8 cellular contexts compared by ENCODE assay signal in genomic region chr17:30726734-30727133, GRCh38.
DNase-seq lines count a peak whose midpoint lies in the region; ATAC-seq and TF ChIP-seq lines count a peak whose summit lies in the region.
"Not testable (repeated sequence)": the region's sequence is repeated elsewhere in the genome, so short reads cannot be mapped to it uniquely, and the experiment has no call there.

No MANE protein-coding gene starts in this region.

- H3K27me3 Mint-ChIP-seq in activated T-cell treated with anti-CD3 and anti-CD28 coated beads, Interleukin-2, amount 50 U/mL, for 24 hours; chondrocyte (ENCODE audit: low read depth); nephron progenitor cell (ENCODE audit: low read depth, poor library complexity): not testable (repeated sequence)

- H3K36me3 ChIP-seq in H7 (replicated peaks; ENCODE audit: control insufficient read depth, insufficient read depth, low read length); stomach: not testable (repeated sequence)

- not testable (repeated sequence) for H3K27me3 ChIP-seq in H7 (ENCODE audit: control insufficient read depth, insufficient read depth, low read length); stomach

- WGBS in stomach, 5 donors: 88 to 93% (median 90%) methylated on average over 12 of the region's 12 CpGs

- H3K4me3 Mint-ChIP-seq in activated T-cell treated with anti-CD3 and anti-CD28 coated beads, Interleukin-2, amount 50 U/mL, for 24 hours; chondrocyte (ENCODE audit: unreplicated experiment); nephron progenitor cell: not testable (repeated sequence)

- H3K27ac Mint-ChIP-seq in activated T-cell treated with anti-CD3 and anti-CD28 coated beads, Interleukin-2, amount 50 U/mL, for 24 hours; chondrocyte (ENCODE audit: unreplicated experiment): not testable (repeated sequence)
- H3K27ac Mint-ChIP-seq in nephron progenitor cell: peak overlapping the region; percentile 8

- H3K9me3 ChIP-seq in stomach: not testable (repeated sequence)

- not testable (repeated sequence) for H3K4me3 ChIP-seq in H7 (ENCODE audit: insufficient read depth, low read depth, low read length); stomach

- intact Hi-C loops in Right ventricle myocardium superior (cut with DNase I); stomach (cut with DNase I; ENCODE audit: low total_unique reads): not testable (repeated sequence)

- not testable (repeated sequence) for TF ChIP-seq CTCF in chondrocyte (IDR thresholded peaks at IDR 0.05); nephron progenitor cell (IDR thresholded peaks at IDR 0.05); stomach (IDR thresholded peaks at IDR 0.05)

- not testable (repeated sequence) for H3K36me3 Mint-ChIP-seq in activated T-cell treated with anti-CD3 and anti-CD28 coated beads, Interleukin-2, amount 50 U/mL, for 24 hours (ENCODE audit: low read depth); chondrocyte (ENCODE audit: low read depth)
- peaks cover 17% of the 10 kb centered on the region for H3K36me3 Mint-ChIP-seq in nephron progenitor cell (ENCODE audit: low read depth)

- H3K27ac ChIP-seq in stomach: not testable (repeated sequence)

- not testable (repeated sequence) for H3K4me1 ChIP-seq in stomach

- not testable (repeated sequence) for TF ChIP-seq EP300 in stomach (IDR thresholded peaks at IDR 0.05)

- DNase-seq in H7 (peak; percentile 10), chondrocyte (ENCODE audit: low spot score) (peak; percentile 43), Right ventricle myocardium superior (peak; percentile 15), left lobe of liver (ENCODE audit: low spot score) (peak; percentile 18), stomach (peak; percentile 4)
- DNase-seq in activated CD4-positive, CD25-positive, alpha-beta regulatory T cell treated with anti-CD3 and anti-CD28 coated beads, Interleukin-2, amount 50 U/mL, for 72 hours: peak; percentile 5
- peak; percentile 7 for DNase-seq in activated T-cell treated with anti-CD3 and anti-CD28 coated beads, Interleukin-2, amount 50 U/mL, for 24 hours
- not testable (repeated sequence) for DNase-seq in nephron progenitor cell

- not testable (repeated sequence) for ATAC-seq in Right ventricle myocardium superior (ENCODE audit: poor library complexity); left lobe of liver

- TF ChIP-seq POLR2A in stomach (IDR thresholded peaks at IDR 0.05): not testable (repeated sequence)

- peaks cover 15% of the 10 kb centered on the region for H3K4me1 Mint-ChIP-seq in activated T-cell treated with anti-CD3 and anti-CD28 coated beads, Interleukin-2, amount 50 U/mL, for 24 hours (ENCODE audit: low read depth)
- not testable (repeated sequence) for H3K4me1 Mint-ChIP-seq in chondrocyte (ENCODE audit: low read depth)
- peaks cover 40% of the 10 kb centered on the region for H3K4me1 Mint-ChIP-seq in nephron progenitor cell

- not testable (repeated sequence) for H3K9me3 Mint-ChIP-seq in activated T-cell treated with anti-CD3 and anti-CD28 coated beads, Interleukin-2, amount 50 U/mL, for 24 hours; chondrocyte (ENCODE audit: low read depth); nephron progenitor cell
